ENCODE assay signal across 8 cellular contexts in the genomic region with DNA sequence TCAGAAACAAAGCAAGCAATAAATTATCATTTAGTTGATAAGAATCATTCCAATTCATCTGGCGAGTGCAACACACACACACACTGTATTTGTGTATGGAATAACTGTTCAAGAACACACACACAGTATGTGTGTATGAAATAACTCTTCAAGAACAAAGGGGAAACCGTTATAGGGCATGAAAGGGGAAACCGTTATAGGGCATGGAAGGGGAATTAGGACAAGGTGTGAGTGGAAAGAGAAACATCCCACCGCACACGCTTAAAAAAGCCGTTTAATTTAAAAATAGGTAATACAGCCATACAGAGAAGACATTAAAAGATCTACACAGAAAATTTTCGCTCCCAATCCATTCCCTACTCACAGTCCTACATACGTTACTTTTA. TPM values are rescaled to one million over a fixed set of nuclear protein-coding genes. Genes with fewer than 3 reads are reported as not detected.
A peak's percentile ranks its signal among the peaks of the same experiment; 100 is the strongest.
DNase-seq lines count a peak whose midpoint lies in the region; ATAC-seq and TF ChIP-seq lines count a peak whose summit lies in the region.

No MANE protein-coding gene starts in this region.

- no peaks in the 10 kb centered on the region for H3K4me1 ChIP-seq in BE2C

- peaks cover 4% of the 10 kb centered on the region for H3K36me3 Mint-ChIP-seq in memory B cell

- peak overlapping the region; percentile 67 for H3K4me3 ChIP-seq in BE2C (ENCODE audit: low read depth, low read length)

- peak overlapping the region; percentile 45 for H3K27ac ChIP-seq in angular gyrus (ENCODE audit: low read depth, low read length)

- ATAC-seq in HG02642 (IDR thresholded peaks at IDR 0.05; ENCODE audit: poor library complexity, unreplicated experiment) = peak; percentile 0
- ATAC-seq in memory B cell (ENCODE audit: low read depth) = no peak
- ATAC-seq in activated CD4-positive, CD25-positive, alpha-beta regulatory T cell treated with anti-CD3 and anti-CD28 coated beads, Interleukin-2, amount 50 U/mL, for 24 hours = no peak

- H3K9me3 Mint-ChIP-seq in memory B cell = no peaks in the 10 kb centered on the region

- H3K27me3 ChIP-seq in BE2C = no peaks in the 10 kb centered on the region

- TF ChIP-seq CTCF in BE2C (IDR thresholded peaks at IDR 0.05; ENCODE audit: low read depth, low read length) = no peak

- H3K9me3 ChIP-seq in BE2C = no peaks in the 10 kb centered on the region

- no peaks in the 10 kb centered on the region for H3K36me3 ChIP-seq in BE2C

- DNase-seq in BE2C (no peak), memory B cell (ENCODE audit: low spot score in 2 of 2) (no peak), NCI-H345 (lab: John Stamatoyannopoulos, UW) (no peak), NCI-H1694 treated with DMSO at 0.1 percent for 48 hours (lab: John Stamatoyannopoulos, UW) (no peak), cerebellar nuclear complex (lab: John Stamatoyannopoulos, UW) (no peak)

- peaks cover 15% of the 10 kb centered on the region for H3K4me1 Mint-ChIP-seq in memory B cell

- H3K27me3 Mint-ChIP-seq in memory B cell = no peaks in the 10 kb centered on the region

- H3K27ac Mint-ChIP-seq in memory B cell = peak overlapping the region; percentile 97

- H3K4me3 Mint-ChIP-seq in memory B cell = peak overlapping the region; percentile 90

RNA-seq across cellular contexts. Expression of a gene that starts 0.6 kb away (rescaled TPM):
- polyA plus RNA-seq in BE2C (2012; ENCODE audit: insufficient read depth, insufficient read length, low read depth) = 65.3 TPM

RNA-seq across cellular contexts. Expression of a gene that starts 18.2 kb away (rescaled TPM):
- 53.1 TPM for polyA plus RNA-seq in BE2C (2012; ENCODE audit: insufficient read depth, insufficient read length, low read depth)
